24 cellular contexts compared by ENCODE assay signal in genomic region chr9:16175461-16175860, GRCh38.
DNase-seq lines count a peak whose midpoint lies in the region; ATAC-seq and TF ChIP-seq lines count a peak whose summit lies in the region.
"Had no signal": no experiment of that assay in that cellular context is flagged by ENCODE, and none has a peak within 500 bp of the region (broad histone marks: within the 10 kb centered on the region; RNA-seq: fewer than 3 reads in every experiment).

No MANE protein-coding gene starts in this region.

- H3K4me3 Mint-ChIP-seq in glutamatergic neuron (ENCODE audit: unreplicated experiment) (no peak overlapping the region), endothelial cell (ENCODE audit: unreplicated experiment) (no peak overlapping the region)
- H3K4me3 Mint-ChIP-seq: T-cell had no signal

- H3K9me3 Mint-ChIP-seq in glutamatergic neuron (ENCODE audit: unreplicated experiment) (peaks cover 3% of the 10 kb centered on the region), endothelial cell (ENCODE audit: unreplicated experiment) (no peaks in the 10 kb centered on the region)
- H3K9me3 Mint-ChIP-seq: T-cell had no signal

- peak overlapping the region; percentile 35 for H3K27ac Mint-ChIP-seq in glutamatergic neuron (ENCODE audit: unreplicated experiment)
- H3K27ac Mint-ChIP-seq in endothelial cell (ENCODE audit: unreplicated experiment), result no peak overlapping the region
- H3K27ac Mint-ChIP-seq: T-cell had no signal

- H3K27me3 Mint-ChIP-seq in glutamatergic neuron (ENCODE audit: unreplicated experiment) (peaks cover 1% of the 10 kb centered on the region), endothelial cell (ENCODE audit: unreplicated experiment) (no peaks in the 10 kb centered on the region)
- H3K27me3 Mint-ChIP-seq: T-cell had no signal

- no peak overlapping the region for H3K9ac ChIP-seq in BLaER1

- H3K4me2 ChIP-seq in BLaER1, result peak overlapping the region; percentile 8; the same call in 1 of the 2 replicates
- H3K4me2 ChIP-seq: PC-9 had no signal

- no peaks in the 10 kb centered on the region for H3K36me3 Mint-ChIP-seq in glutamatergic neuron (ENCODE audit: unreplicated experiment)
- no peaks in the 10 kb centered on the region for H3K36me3 Mint-ChIP-seq in endothelial cell (ENCODE audit: low read depth, unreplicated experiment)
- H3K36me3 Mint-ChIP-seq: T-cell had no signal

- no peak for TF ChIP-seq CTCF in glutamatergic neuron (IDR thresholded peaks at IDR 0.05; ENCODE audit: partially characterized antibody, unreplicated experiment)
- TF ChIP-seq CTCF in endothelial cell (IDR thresholded peaks at IDR 0.05; ENCODE audit: unreplicated experiment), result no peak

- peaks cover 18% of the 10 kb centered on the region for H3K4me1 Mint-ChIP-seq in glutamatergic neuron (ENCODE audit: low read depth, unreplicated experiment)
- no peaks in the 10 kb centered on the region for H3K4me1 Mint-ChIP-seq in endothelial cell (ENCODE audit: unreplicated experiment)

- DNase-seq in HT1080 (ENCODE audit: low read depth) (peak; percentile 35), RKO (ENCODE audit: low spot score) (peak; percentile 9), glutamatergic neuron (no peak), left cardiac atrium (no peak), D341Med (ENCODE audit: low spot score) (no peak), endothelial cell (ENCODE audit: low spot score) (no peak)
- DNase-seq: 8988T; ACHN; BE2C; DMS79; EL; GF-D8; MV-4-11; NCI-H1105; NCI-H1436 treated with DMSO at 0.1 percent for 48 hours; NCI-H187 treated with DMSO at 0.1 percent for 48 hours; NCI-H774; NK-92 treated with Interleukin-12 subunit alpha and Interleukin-12 subunit beta, amount 100 ng/mL, for 24 hours; PC-9; SHP77; T-cell had no signal

- H4K20me1 ChIP-seq in BLaER1, result no peaks in the 10 kb centered on the region

- H3K4me3 ChIP-seq in BLaER1, result no peak overlapping the region
- H3K4me3 ChIP-seq: PC-9 had no signal

- H3K36me3 ChIP-seq in BLaER1, result no peaks in the 10 kb centered on the region
- H3K36me3 ChIP-seq: BE2C had no signal

- no peaks in the 10 kb centered on the region; the same call in 1 of the 2 replicates for H3K9me3 ChIP-seq in BLaER1
- H3K9me3 ChIP-seq: BE2C had no signal

- no peaks in the 10 kb centered on the region for H3K4me1 ChIP-seq in BLaER1
- H3K4me1 ChIP-seq: BE2C had no signal

- intact Hi-C loops in left cardiac atrium (cut with DNase I), result no loop called here

- no peak for ATAC-seq in left cardiac atrium
- no peak for ATAC-seq in GM18520 (IDR thresholded peaks at IDR 0.05; ENCODE audit: unreplicated experiment)
- ATAC-seq: T-cell had no signal

- H3K27ac ChIP-seq in BLaER1, result no peak overlapping the region
- H3K27ac ChIP-seq: PC-9, RWPE1 had no signal

- H3K27me3 ChIP-seq in BLaER1, result no peaks in the 10 kb centered on the region
- H3K27me3 ChIP-seq: BE2C had no signal

Comparison
In these comparisons a context has a peak if more than half of its experiments do, and no peak if none do; other contexts are left out.
1. DNase-seq: peak in HT1080 (single experiment) and RKO (single experiment); none in glutamatergic neuron (single experiment), left cardiac atrium (single experiment), D341Med (single experiment) and endothelial cell (single experiment).